21 cellular contexts compared by ENCODE assay signal in the genomic region with DNA sequence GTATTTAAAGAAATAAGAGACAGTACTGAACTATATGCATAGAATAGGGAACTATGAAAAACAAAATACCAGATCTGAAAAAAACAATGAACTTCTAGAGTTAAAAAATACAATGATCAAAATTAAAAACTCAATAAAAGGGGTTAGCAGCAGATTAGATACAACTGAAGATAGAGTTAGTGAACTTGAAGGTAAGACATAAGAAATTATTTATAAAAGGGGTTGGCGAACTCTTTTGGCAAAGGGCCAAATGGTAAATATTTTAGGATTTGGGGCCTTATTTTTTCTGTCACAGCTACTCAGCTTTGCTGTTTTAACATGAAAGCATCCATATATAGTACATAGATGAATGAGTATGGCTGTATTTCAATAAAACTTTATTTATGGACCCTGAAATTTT.
"Had no signal": no experiment of that assay in that cellular context is flagged by ENCODE, and none has a peak within 500 bp of the region (broad histone marks: within the 10 kb centered on the region; RNA-seq: fewer than 3 reads in every experiment).

No MANE protein-coding gene starts in this region.

- H3K27me3 ChIP-seq: breast epithelium, MG63 had no signal

- H3K4me3 ChIP-seq: breast epithelium, MG63 had no signal

- ATAC-seq: activated CD8-positive, alpha-beta T cell treated with anti-CD3 and anti-CD28 coated beads, Interleukin-2, amount 10 ng/mL, durations not matched to agents 7 days and 5 days; PC-3 had no signal

- DNase-seq: activated CD4-positive, alpha-beta T cell treated with anti-CD3 and anti-CD28 coated beads for 4 hours; activated CD8-positive, alpha-beta memory T cell treated with anti-CD3 and anti-CD28 coated beads, Interleukin-2, amount 50 U/mL, for 48 hours; activated CD8-positive, alpha-beta T cell treated with anti-CD3 and anti-CD28 coated beads, Interleukin-2, amount 10 ng/mL, durations not matched to agents 7 days and 5 days; activated naive CD4-positive, alpha-beta T cell treated with anti-CD3 and anti-CD28 coated beads, Interleukin-2, amount 50 U/mL, for 16 hours; activated naive CD8-positive, alpha-beta T cell treated with anti-CD3 and anti-CD28 coated beads, Interleukin-2, amount 10 ng/mL, durations not matched to agents 7 days and 5 days; activated T-cell treated with anti-CD3 and anti-CD28 coated beads, Interleukin-2, amount 50 U/mL, for 1 hour; aorta; caudate nucleus; MG63; MV-4-11; NCI-H1105; NCI-H1436; NCI-H1694 treated with DMSO at 0.1 percent for 48 hours; NCI-H2029 treated with DMSO at 0.1 percent for 48 hours; NCI-H510A treated with DMSO at 0.1 percent for 48 hours; NCI-H69; PC-3; SHP77 treated with DMSO at 0.1 percent for 48 hours; T-helper 1 cell; WERI-Rb-1 had no signal

- H3K27ac ChIP-seq: breast epithelium, WERI-Rb-1 had no signal

- H3K36me3 ChIP-seq: breast epithelium, WERI-Rb-1 had no signal
